Comparison of ENCODE assay signal across 8 cellular contexts in the genomic region with DNA sequence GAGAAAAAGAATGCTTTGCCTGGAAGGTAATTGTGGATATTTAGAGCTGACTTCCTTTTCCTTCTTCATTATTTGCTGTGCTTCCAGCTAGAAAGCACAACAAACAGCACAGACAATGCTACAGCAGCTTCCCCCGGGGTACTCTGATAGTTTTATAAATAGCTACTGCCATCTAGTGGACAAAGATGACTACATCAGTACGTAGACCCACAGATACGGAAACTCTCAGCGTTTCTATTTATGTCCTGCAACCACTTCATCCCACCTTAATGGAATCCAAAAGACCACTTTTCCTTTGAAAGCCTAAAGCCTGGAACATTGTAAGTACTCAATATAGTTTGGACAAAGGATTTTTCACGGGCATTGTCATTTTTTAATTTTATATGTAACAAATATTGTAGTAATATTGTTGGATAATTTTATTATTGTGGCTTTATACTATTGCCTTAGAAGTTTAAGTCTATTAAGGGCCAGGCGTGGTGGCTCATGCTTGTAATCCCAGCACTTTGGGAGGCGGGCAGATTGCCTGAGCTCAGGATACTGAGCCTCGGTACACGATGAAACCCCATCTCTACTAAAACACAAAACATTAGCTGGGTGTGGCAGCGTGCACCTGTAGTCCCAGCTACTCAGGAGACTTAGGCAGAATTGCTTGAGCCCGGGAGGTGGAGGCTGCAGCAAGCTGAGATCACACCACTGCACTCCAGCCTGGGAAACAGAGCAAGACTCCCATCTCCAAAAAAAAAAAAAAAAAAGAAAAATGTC. TPM values are rescaled to one million over a fixed set of nuclear protein-coding genes. Genes with fewer than 3 reads are reported as not detected.
DNase-seq lines count a peak whose midpoint lies in the region; ATAC-seq and TF ChIP-seq lines count a peak whose summit lies in the region.

No MANE protein-coding gene starts in this region.

- H3K4me3 Mint-ChIP-seq in WTC11: no peak overlapping the region
- H3K4me3 Mint-ChIP-seq in osteocyte (ENCODE audit: unreplicated experiment): no peak overlapping the region

- POLR2A ChIA-PET in WTC11 (lab: Charles Lee): interaction anchor here (0.6 to 1.9 kb wide), 9 partner anchors 11 to 679 kb away, joined by 3 to 6 read pairs (median 3); no protein-coding TSS in a partner anchor

- H3K36me3 Mint-ChIP-seq in WTC11: peaks cover 44% of the 10 kb centered on the region
- peaks cover 36% of the 10 kb centered on the region for H3K36me3 Mint-ChIP-seq in osteocyte (ENCODE audit: unreplicated experiment)

- H3K9me3 Mint-ChIP-seq in WTC11 (no peaks in the 10 kb centered on the region), osteocyte (ENCODE audit: unreplicated experiment) (no peaks in the 10 kb centered on the region)

- CTCF ChIA-PET in WTC11 (lab: Charles Lee): interaction anchor here (0.6 to 3.6 kb wide), 59 partner anchors 8 to 506 kb away, joined by 3 to 31 read pairs (median 4); partner anchors contain the start of genes BSX and HSPA8

- DNase-seq in DMS53 (lab: John Stamatoyannopoulos, UW) (peak; percentile 92), NCI-H226 (peak; percentile 33), WTC11 (ENCODE audit: low spot score) (no peak), fibroblast of villous mesenchyme (ENCODE audit: low read depth) (peak; percentile 72), osteocyte (ENCODE audit: extremely low spot score, unreplicated experiment) (no peak), T1000 (lab: John Stamatoyannopoulos, UW) (no peak)

- no peaks in the 10 kb centered on the region for H3K27me3 Mint-ChIP-seq in WTC11 (ENCODE audit: low read depth)
- H3K27me3 Mint-ChIP-seq in osteocyte (ENCODE audit: unreplicated experiment): no peaks in the 10 kb centered on the region

- H3K4me1 Mint-ChIP-seq in WTC11: peaks cover 21% of the 10 kb centered on the region
- H3K4me1 Mint-ChIP-seq in osteocyte (ENCODE audit: unreplicated experiment): peaks cover 35% of the 10 kb centered on the region

- no peak overlapping the region for H3K4me3 ChIP-seq in fibroblast of villous mesenchyme (ENCODE audit: low read depth, low read length)

- H3K27ac Mint-ChIP-seq in WTC11 (peak overlapping the region; percentile 82), osteocyte (ENCODE audit: unreplicated experiment) (peak overlapping the region; percentile 47)

- peak; percentile 52; the same call in 1 of the 2 replicates for TF ChIP-seq CTCF in WTC11 (IDR thresholded peaks at IDR 0.05)
- TF ChIP-seq CTCF in fibroblast of villous mesenchyme (IDR thresholded peaks at IDR 0.05; ENCODE audit: insufficient read depth, low read depth, low read length): peak; percentile 67
- TF ChIP-seq CTCF in osteocyte (IDR thresholded peaks at IDR 0.05): peak; percentile 78

- ATAC-seq in GM19397 (IDR thresholded peaks at IDR 0.05; ENCODE audit: unreplicated experiment): peak; percentile 64
- ATAC-seq in HG03457 (IDR thresholded peaks at IDR 0.05; ENCODE audit: unreplicated experiment): peak; percentile 70
- ATAC-seq in WTC11: peak; percentile 62

TF ChIP-seq in WTC11, 78 proteins besides CTCF, POLR2A, EP300 and RAD21 (continues in another document):
- no peak for TF ChIP-seq ARID4B (CRISPR knock-in tag; IDR thresholded peaks at IDR 0.05; ENCODE audit: borderline replicate concordance)
- peak; percentile 69 for TF ChIP-seq ZNF671 (CRISPR knock-in tag; IDR thresholded peaks at IDR 0.05)
- no peak for TF ChIP-seq ZSCAN18 (CRISPR knock-in tag; IDR thresholded peaks at IDR 0.05)
- TF ChIP-seq SP1 (CRISPR knock-in tag; conservative IDR thresholded peaks at IDR 0.05): no peak
- no peak for TF ChIP-seq ZNF121 (CRISPR knock-in tag; IDR thresholded peaks at IDR 0.05)
- no peak for TF ChIP-seq STAT6 (CRISPR knock-in tag; conservative IDR thresholded peaks at IDR 0.05; ENCODE audit: low read depth)
- TF ChIP-seq FOXJ3 (CRISPR knock-in tag; IDR thresholded peaks at IDR 0.05; ENCODE audit: borderline replicate concordance): no peak
- TF ChIP-seq, protein P1, sequence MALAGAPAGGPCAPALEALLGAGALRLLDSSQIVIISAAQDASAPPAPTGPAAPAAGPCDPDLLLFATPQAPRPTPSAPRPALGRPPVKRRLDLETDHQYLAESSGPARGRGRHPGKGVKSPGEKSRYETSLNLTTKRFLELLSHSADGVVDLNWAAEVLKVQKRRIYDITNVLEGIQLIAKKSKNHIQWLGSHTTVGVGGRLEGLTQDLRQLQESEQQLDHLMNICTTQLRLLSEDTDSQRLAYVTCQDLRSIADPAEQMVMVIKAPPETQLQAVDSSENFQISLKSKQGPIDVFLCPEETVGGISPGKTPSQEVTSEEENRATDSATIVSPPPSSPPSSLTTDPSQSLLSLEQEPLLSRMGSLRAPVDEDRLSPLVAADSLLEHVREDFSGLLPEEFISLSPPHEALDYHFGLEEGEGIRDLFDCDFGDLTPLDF (CRISPR knock-in tag; IDR thresholded peaks at IDR 0.05): no peak
- TF ChIP-seq, protein P2, sequence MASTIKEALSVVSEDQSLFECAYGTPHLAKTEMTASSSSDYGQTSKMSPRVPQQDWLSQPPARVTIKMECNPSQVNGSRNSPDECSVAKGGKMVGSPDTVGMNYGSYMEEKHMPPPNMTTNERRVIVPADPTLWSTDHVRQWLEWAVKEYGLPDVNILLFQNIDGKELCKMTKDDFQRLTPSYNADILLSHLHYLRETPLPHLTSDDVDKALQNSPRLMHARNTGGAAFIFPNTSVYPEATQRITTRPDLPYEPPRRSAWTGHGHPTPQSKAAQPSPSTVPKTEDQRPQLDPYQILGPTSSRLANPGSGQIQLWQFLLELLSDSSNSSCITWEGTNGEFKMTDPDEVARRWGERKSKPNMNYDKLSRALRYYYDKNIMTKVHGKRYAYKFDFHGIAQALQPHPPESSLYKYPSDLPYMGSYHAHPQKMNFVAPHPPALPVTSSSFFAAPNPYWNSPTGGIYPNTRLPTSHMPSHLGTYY (CRISPR knock-in tag; IDR thresholded peaks at IDR 0.05): peak; percentile 93
- no peak for TF ChIP-seq SMAD4 (CRISPR knock-in tag; IDR thresholded peaks at IDR 0.05)
- no peak for TF ChIP-seq FOXP1 (CRISPR knock-in tag; IDR thresholded peaks at IDR 0.05; ENCODE audit: borderline replicate concordance)
- TF ChIP-seq ZNF219 (CRISPR knock-in tag; IDR thresholded peaks at IDR 0.05; ENCODE audit: borderline replicate concordance): no peak

RNA-seq across cellular contexts. Expression of gene HSPA8, which starts 7.5 kb away (rescaled TPM):
- 1,051 to 1,124 TPM (median 1,087 TPM) in 3 replicates for total RNA-seq in WTC11 (2021)
- 1,631 and 2,555 TPM in 2 replicates for total RNA-seq in fibroblast of villous mesenchyme
- total RNA-seq in osteocyte: 1,086 and 1,095 TPM in 2 replicates

Comparison
In these comparisons a context has a peak if more than half of its experiments do, and no peak if none do; other contexts are left out.
1. DNase-seq: peak in DMS53 (single experiment), NCI-H226 (single experiment) and fibroblast of villous mesenchyme (single experiment); none in WTC11 (single experiment), osteocyte (single experiment) and T1000 (single experiment).
2. Peak in every context shown above with its lines, with median percentiles within 50 percentile points of each other: ATAC-seq and CTCF ChIP-seq.